18 cellular contexts compared by ENCODE assay signal in genomic region chr10:74050653-74051052, GRCh38. TPM values are rescaled to one million over a fixed set of nuclear protein-coding genes. Genes with fewer than 3 reads are reported as not detected.
DNase-seq lines count a peak whose midpoint lies in the region; ATAC-seq and TF ChIP-seq lines count a peak whose summit lies in the region.
"Had no signal": no experiment of that assay in that cellular context is flagged by ENCODE, and none has a peak within 500 bp of the region (broad histone marks: within the 10 kb centered on the region; RNA-seq: fewer than 3 reads in every experiment).

No MANE protein-coding gene starts in this region.

- H3K9me1 ChIP-seq in IMR-90 (ENCODE audit: insufficient read depth, low read length) = peaks cover 28% of the 10 kb centered on the region

- CTCF ChIA-PET in IMR-90 (lab: Yijun Ruan, JAX) = no interaction called here

- H4K91ac ChIP-seq in IMR-90 (ENCODE audit: insufficient read depth, low read depth, low read length) = no peak overlapping the region

- H3F3A ChIP-seq in GM23248 (ENCODE audit: insufficient read depth) = peaks cover 63% of the 10 kb centered on the region

- TF ChIP-seq CTCF in IMR-90 (conservative IDR thresholded peaks at IDR 0.05; ENCODE audit: low read depth, low read length) (no peak), liver (IDR thresholded peaks at IDR 0.05; ENCODE audit: low read depth, low read length, missing input control) (no peak), GM10266 (IDR thresholded peaks at IDR 0.05; ENCODE audit: control insufficient read depth, insufficient read depth, low read depth, missing control alignments) (no peak), lower lobe of right lung (IDR thresholded peaks at IDR 0.05) (no peak)

- peaks cover 50% of the 10 kb centered on the region for H3K4me1 ChIP-seq in GM23248 (ENCODE audit: insufficient read depth)
- peaks cover 24% of the 10 kb centered on the region for H3K4me1 ChIP-seq in IMR-90 (ENCODE audit: control insufficient read depth, insufficient read depth, low read length)
- peaks cover 6 to 18% (median 10%) of the 10 kb centered on the region in 4 donors for H3K4me1 ChIP-seq in liver (ENCODE audit: control insufficient read depth in 4 of 4, insufficient read depth in 4 of 4, low read length in 3 of 4)
- peaks cover 36 to 50% (median 39%) of the 10 kb centered on the region in 3 donors for H3K4me1 ChIP-seq in skeletal muscle tissue (ENCODE audit: control insufficient read depth in 3 of 3, insufficient read depth in 3 of 3, low read length in 3 of 3)
- H3K4me1 ChIP-seq in lower lobe of right lung = peaks cover 54% of the 10 kb centered on the region

- no peak overlapping the region for H2AK9ac ChIP-seq in IMR-90 (replicated peaks; ENCODE audit: low read depth, low read length, poor library complexity)

- no peaks in the 10 kb centered on the region for H3K9me3 ChIP-seq in GM23248 (ENCODE audit: low read depth)
- H3K9me3 ChIP-seq in IMR-90 (ENCODE audit: control insufficient read depth, insufficient read depth, low read length) = no peaks in the 10 kb centered on the region
- no peaks in the 10 kb centered on the region for H3K9me3 ChIP-seq in liver (ENCODE audit: control insufficient read depth in 4 of 4, low read length in 3 of 4)
- no peaks in the 10 kb centered on the region for H3K9me3 ChIP-seq in skeletal muscle tissue (ENCODE audit: control insufficient read depth in 3 of 3, low read length in 3 of 3)
- no peaks in the 10 kb centered on the region for H3K9me3 ChIP-seq in lower lobe of right lung
- H3K9me3 ChIP-seq: SJCRH30 had no signal

- ATAC-seq in IMR-90 (ENCODE audit: low read depth) = no peak
- no peak for ATAC-seq in lower lobe of right lung
- ATAC-seq: natural killer cell; stimulated activated naive CD8-positive, alpha-beta T cell treated with anti-CD3 and anti-CD28 coated beads, Interleukin-15, amount 100 ng/mL, for 72 hours had no signal

- H3K14ac ChIP-seq in IMR-90 (replicated peaks; ENCODE audit: low read depth, low read length) = no peak overlapping the region; the same call in 1 of the 2 replicates

- peaks cover 93% of the 10 kb centered on the region for H3K79me2 ChIP-seq in GM23248 (ENCODE audit: insufficient read depth)

- H2BK20ac ChIP-seq in IMR-90 (ENCODE audit: low read depth, low read length) = no peak overlapping the region

- H3K9ac ChIP-seq in GM23248 (no peak overlapping the region), IMR-90 (ENCODE audit: low read depth, low read length) (no peak overlapping the region), liver (ENCODE audit: low read depth in 1 of 2, low read length in 2 of 2) (no peak overlapping the region), skeletal muscle tissue (ENCODE audit: low read depth in 1 of 3, low read length in 3 of 3) (no peak overlapping the region)

- H3K4me2 ChIP-seq in GM23248 (ENCODE audit: unreplicated experiment) (no peak overlapping the region), IMR-90 (ENCODE audit: low read depth, low read length) (no peak overlapping the region)

- H2AK5ac ChIP-seq in IMR-90 (ENCODE audit: low read depth, low read length) = no peak overlapping the region

- H3K9me2 ChIP-seq in GM23248 (ENCODE audit: insufficient read depth) = no peaks in the 10 kb centered on the region

- no peak overlapping the region; the same call in 1 of the 2 replicates for H3K18ac ChIP-seq in IMR-90 (ENCODE audit: low read depth, low read length)

- DNase-seq in GM23248 (no peak), IMR-90 (no peak), GM10266 (ENCODE audit: extremely low spot score) (no peak), COR-L47 (lab: John Stamatoyannopoulos, UW) (no peak), lower lobe of right lung (no peak)
- DNase-seq: activated CD4-positive, alpha-beta T cell treated with anti-CD3 and anti-CD28 coated beads, Interleukin-2, amount 10 ng/mL, durations not matched to agents 24 days and 14 days; amniotic stem cell; C1 segment of cervical spinal cord; DMS53; H7; natural killer cell; occipital lobe; SJCRH30; stimulated activated CD4-positive, alpha-beta T cell treated with anti-CD3 and anti-CD28 coated beads, Interleukin-1b, Interleukin-23, amount 100 ng/mL, for 48 hours; stimulated activated naive CD8-positive, alpha-beta T cell treated with anti-CD3 and anti-CD28 coated beads, Interleukin-15, amount 100 ng/mL, for 72 hours; T1000 had no signal

- H2BK120ac ChIP-seq in IMR-90 (ENCODE audit: low read depth, low read length) = no peak overlapping the region

- in situ Hi-C loops in GM23248 (cut with MboI) (no loop called here), IMR-90 (cut with MboI; ENCODE audit: low sequenced_read_pairs) (no loop called here)

- H3K36me3 ChIP-seq in GM23248 (ENCODE audit: low read depth) (peaks cover 14% of the 10 kb centered on the region; the same call in 1 of the 2 replicates), IMR-90 (ENCODE audit: control insufficient read depth, insufficient read depth, low read length) (peaks cover 11% of the 10 kb centered on the region), liver (ENCODE audit: control insufficient read depth in 4 of 4, insufficient read depth in 3 of 4, low read depth in 1 of 4, low read length in 3 of 4) (peaks cover 0 to 2% (median 0%) of the 10 kb centered on the region in 4 donors), skeletal muscle tissue (ENCODE audit: control insufficient read depth in 3 of 3, insufficient read depth in 3 of 3, low read length in 3 of 3) (peaks cover 0 to 5% (median 0%) of the 10 kb centered on the region in 3 donors), lower lobe of right lung (peaks cover 2% of the 10 kb centered on the region)

- H4K5ac ChIP-seq in IMR-90 (ENCODE audit: low read depth, low read length) = no peak overlapping the region

- no peak overlapping the region for H3K4ac ChIP-seq in IMR-90 (ENCODE audit: low read depth, low read length)

- dilution Hi-C loops in IMR-90 (cut with HindIII; ENCODE audit: low sequenced_read_pairs, unreplicated experiment) = no loop called here

- no peak overlapping the region for H3K4me3 ChIP-seq in GM23248
- no peak overlapping the region for H3K4me3 ChIP-seq in IMR-90 (ENCODE audit: insufficient read depth, low read depth, low read length)
- no peak overlapping the region for H3K4me3 ChIP-seq in liver (ENCODE audit: low read depth in 1 of 3, low read length in 3 of 3)
- H3K4me3 ChIP-seq in skeletal muscle tissue (ENCODE audit: low read length in 3 of 3) = no peak overlapping the region
- H3K4me3 ChIP-seq in lower lobe of right lung = no peak overlapping the region
- H3K4me3 ChIP-seq: SJCRH30 had no signal

- WGBS in GM23248 (ENCODE audit: low coverage in 1 of 2, low lambda C conversion rate in 2 of 2, missing lambda C conversion rate in 2 of 2), 2 experiments = 100% methylated on average over 1 of the region's 1 CpG
- no CpG with 5 or more reads among the region's 1 CpG for WGBS in IMR-90 (ENCODE audit: extremely low coverage in 2 of 2, insufficient read length in 1 of 2), 2 experiments
- WGBS in liver = 64% methylated on average over 1 of the region's 1 CpG

- no peak for TF ChIP-seq POLR2A in IMR-90 (IDR thresholded peaks at IDR 0.05; ENCODE audit: low read depth, low read length)

- peak overlapping the region; percentile 84; the same call in 1 of the 2 replicates for H3K27ac ChIP-seq in GM23248
- no peak overlapping the region for H3K27ac ChIP-seq in IMR-90 (ENCODE audit: insufficient read depth, low read length)
- H3K27ac ChIP-seq in liver (ENCODE audit: low read depth in 1 of 2, low read length in 2 of 2) = no peak overlapping the region
- H3K27ac ChIP-seq in skeletal muscle tissue (ENCODE audit: low read depth, low read length) = peak overlapping the region; percentile 58
- H3K27ac ChIP-seq in lower lobe of right lung = no peak overlapping the region
- H3K27ac ChIP-seq: SJCRH30 had no signal

- no peak overlapping the region for H3K56ac ChIP-seq in IMR-90 (ENCODE audit: extremely low read depth, insufficient read depth, low read length)

- H2AFZ ChIP-seq in GM23248 = no peak overlapping the region
- H2AFZ ChIP-seq in IMR-90 (replicated peaks; ENCODE audit: low read length, poor library complexity) = no peak overlapping the region

- intact Hi-C loops in IMR-90 (cut with micrococcal nuclease) = no loop called here
- intact Hi-C loops in lower lobe of right lung (cut with DNase I) = no loop called here

- BruUV-seq in IMR-90 (replicated peaks; lab: Mats Ljungman, UMichigan) = no TSS peak

- peak overlapping the region; percentile 41 for H3K23ac ChIP-seq in IMR-90 (ENCODE audit: low read depth, low read length)

- peak overlapping the region; percentile 13 for H2BK5ac ChIP-seq in IMR-90 (ENCODE audit: low read depth, low read length, poor library complexity, severe bottlenecking)

- TF ChIP-seq RAD21 in IMR-90 (IDR thresholded peaks at IDR 0.05; ENCODE audit: low read length) (no peak), liver (IDR thresholded peaks at IDR 0.05) (peak in 1 of 2 donors; percentile 21)

- H4K8ac ChIP-seq in IMR-90 (ENCODE audit: low read depth in 2 of 2, low read length in 2 of 2) = no peak overlapping the region

- H4K20me1 ChIP-seq in GM23248 (ENCODE audit: insufficient read depth) (peaks cover 8% of the 10 kb centered on the region; the same call in 1 of the 2 replicates), IMR-90 (ENCODE audit: insufficient read depth, low read length) (peaks cover 78% of the 10 kb centered on the region)

- POLR2A ChIA-PET in IMR-90 (lab: Charles Lee; ENCODE audit: unreplicated experiment) = interaction anchor here (0.7 kb wide), 1 partner anchor 234 kb away, joined by 17 read pairs; no protein-coding TSS in a partner anchor

- no peaks in the 10 kb centered on the region for H3K27me3 ChIP-seq in GM23248 (replicated peaks; ENCODE audit: insufficient read depth)
- H3K27me3 ChIP-seq in IMR-90 (ENCODE audit: control insufficient read depth, insufficient read depth, low read length) = no peaks in the 10 kb centered on the region
- no peaks in the 10 kb centered on the region for H3K27me3 ChIP-seq in liver (ENCODE audit: control insufficient read depth in 4 of 4, insufficient read depth in 4 of 4, low read length in 3 of 4)
- no peaks in the 10 kb centered on the region for H3K27me3 ChIP-seq in skeletal muscle tissue (ENCODE audit: control insufficient read depth in 3 of 3, insufficient read depth in 3 of 3, low read length in 3 of 3)
- no peaks in the 10 kb centered on the region for H3K27me3 ChIP-seq in lower lobe of right lung (ENCODE audit: low read depth)
- H3K27me3 ChIP-seq: SJCRH30 had no signal

- H2BK15ac ChIP-seq in IMR-90 (ENCODE audit: low read depth, low read length) = no peak overlapping the region

- peaks cover 12 to 62% of the 10 kb centered on the region in 2 experiments; a peak in 3 of 4 replicates for H3K79me1 ChIP-seq in IMR-90 (ENCODE audit: low read depth in 1 of 2, low read length in 2 of 2)

RNA-seq across cellular contexts. Expression of gene VCL, which starts 52.7 kb away (rescaled TPM):
- 235 and 265 TPM in 2 replicates for total RNA-seq in GM23248 (2014; rRNA removed; shearing (Covaris generic))
- 177 and 180 TPM in 2 replicates for polyA plus RNA-seq in GM23248 (2016; fragmentation: Nextera tagmentation; extraction: Ambion mirVana)
- 283 and 316 TPM in 2 replicates for total RNA-seq in IMR-90 (2012; rRNA removed)
- 193 and 227 TPM in 2 replicates for polyA plus RNA-seq in IMR-90 (2012; rRNA removed)
- 85.9 and 102 TPM in 2 replicates for polyA plus RNA-seq in IMR-90 (2012; cell fraction: cytosol; rRNA removed)
- polyA plus RNA-seq in IMR-90 (2012; cell fraction: nucleus; rRNA removed; ENCODE audit: low replicate concordance) = 176 and 458 TPM in 2 replicates
- 10 to 100 TPM; 20.6 to 37.8 TPM for total RNA-seq in liver
- 10 to 100 TPM in 1 of 2 donors, 1 to 10 TPM in 1; 4.3 to 14.0 TPM for polyA plus RNA-seq in liver
- total RNA-seq in skeletal muscle tissue = 83.0 TPM
- total RNA-seq in lower lobe of right lung = 106 TPM

Comparison
In these comparisons a context has a peak if more than half of its experiments do, and no peak if none do; other contexts are left out.
1. H3K27ac ChIP-seq: peak in GM23248 (single experiment) and skeletal muscle tissue (single experiment); none in IMR-90 (single experiment), liver (0 of 2) and lower lobe of right lung (single experiment).